ENCODE assay signal across 21 cellular contexts in the genomic region with DNA sequence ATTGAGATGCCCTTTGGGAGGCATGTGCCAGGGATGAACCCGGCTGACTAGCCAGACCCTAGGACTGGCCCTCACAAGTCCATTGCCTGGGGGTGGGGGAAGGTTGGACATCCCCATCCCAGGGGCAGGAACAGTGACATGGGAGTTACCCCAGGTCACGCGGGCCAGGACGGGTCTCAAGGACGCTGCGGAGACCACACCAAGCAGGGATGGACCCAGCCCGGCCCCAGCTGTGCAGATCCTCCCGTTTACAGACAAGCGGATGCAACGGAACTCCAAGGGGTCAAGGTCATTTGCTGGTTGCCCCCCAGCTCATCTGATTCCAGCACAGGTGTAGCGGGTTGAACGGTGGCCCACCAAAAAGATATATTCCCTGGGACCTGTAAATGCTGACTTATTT. TPM values are rescaled to one million over a fixed set of nuclear protein-coding genes. Genes with fewer than 3 reads are reported as not detected.
"Had no signal": no experiment of that assay in that cellular context is flagged by ENCODE, and none has a peak within 500 bp of the region (broad histone marks: within the 10 kb centered on the region; RNA-seq: fewer than 3 reads in every experiment).

No MANE protein-coding gene starts in this region.

- H2AFZ ChIP-seq: hepatocyte had no signal

- H3K4me2 ChIP-seq: hepatocyte had no signal

- H3K4me3 ChIP-seq: coronary artery, dorsolateral prefrontal cortex, esophagus muscularis mucosa, gastroesophageal sphincter, heart left ventricle, hepatocyte, left lung, lung, mucosa of descending colon had no signal

- DNase-seq: dermis blood vessel endothelial cell; dorsolateral prefrontal cortex; effector CD4-positive, alpha-beta T cell; effector memory CD4-positive, alpha-beta T cell; foreskin keratinocyte; heart left ventricle; hypothalamus; immature natural killer cell; islet precursor cell; left cardiac atrium; left ventricle myocardium superior; mammary epithelial cell; mucosa of descending colon had no signal

- H3K79me2 ChIP-seq: hepatocyte had no signal

- H3K27ac ChIP-seq: coronary artery, dorsolateral prefrontal cortex, esophagus muscularis mucosa, foreskin keratinocyte, gastroesophageal sphincter, heart left ventricle, hepatocyte, left lung had no signal

- H3K27me3 ChIP-seq: foreskin keratinocyte, heart left ventricle, hepatocyte, left lung had no signal

- H3K36me3 ChIP-seq: gastroesophageal sphincter had no signal

- H3K4me1 ChIP-seq: esophagus muscularis mucosa, foreskin keratinocyte, gastroesophageal sphincter, heart left ventricle, left lung had no signal

- ATAC-seq: foreskin keratinocyte, gastroesophageal sphincter, heart left ventricle, left cardiac atrium, left lung, left ventricle myocardium superior, mucosa of descending colon had no signal

RNA-seq across cellular contexts. Expression of a gene that starts 20.0 kb away (rescaled TPM):
- total RNA-seq: epithelial cell of proximal tubule, foreskin keratinocyte, mesothelial cell of epicardium had no signal
- polyA plus RNA-seq: foreskin keratinocyte had no signal
